ENCODE assay signal across 11 cellular contexts in genomic region chr19:44796701-44797115, GRCh38. TPM values are rescaled to one million over a fixed set of nuclear protein-coding genes. Genes with fewer than 3 reads are reported as not detected.
DNase-seq lines count a peak whose midpoint lies in the region; ATAC-seq and TF ChIP-seq lines count a peak whose summit lies in the region.
"Had no signal": no experiment of that assay in that cellular context is flagged by ENCODE, and none has a peak within 500 bp of the region (broad histone marks: within the 10 kb centered on the region; RNA-seq: fewer than 3 reads in every experiment).

No MANE protein-coding gene starts in this region.

- ATAC-seq in naive thymus-derived CD8-positive, alpha-beta T cell: peak in 1 of 2 donors; percentile 49

- no peaks in the 10 kb centered on the region for H3K36me3 Mint-ChIP-seq in dendritic cell treated with granulocyte-macrophage colony-stimulating factor and Interleukin-4, amounts not matched to agents 40 ng/mL and 50 ng/mL, for 4 days (ENCODE audit: low read depth)
- H3K36me3 Mint-ChIP-seq in naive thymus-derived CD8-positive, alpha-beta T cell: no peaks in the 10 kb centered on the region

- DNase-seq in Daoy (ENCODE audit: low read depth) (peak; percentile 41), NCI-H2196 treated with DMSO at 0.1 percent for 48 hours (lab: John Stamatoyannopoulos, UW; ENCODE audit: unreplicated experiment) (peak; percentile 79), T-helper 9 cell (no peak), NCI-H82 treated with DMSO at 0.1 percent for 48 hours (lab: John Stamatoyannopoulos, UW; ENCODE audit: unreplicated experiment) (no peak), GM13977 (ENCODE audit: low spot score) (no peak), foreskin melanocyte (no peak)
- DNase-seq in naive thymus-derived CD8-positive, alpha-beta T cell: peak in 1 of 10 donors; percentile 16
- DNase-seq: effector CD8-positive, alpha-beta T cell; testis had no signal

- peaks cover 9% of the 10 kb centered on the region for H3K4me1 Mint-ChIP-seq in dendritic cell treated with granulocyte-macrophage colony-stimulating factor and Interleukin-4, amounts not matched to agents 40 ng/mL and 50 ng/mL, for 4 days (ENCODE audit: low read depth)
- H3K4me1 Mint-ChIP-seq in naive thymus-derived CD8-positive, alpha-beta T cell: peaks cover 9 to 35% (median 21%) of the 10 kb centered on the region in 4 donors

- peak overlapping the region; percentile 13 for H3K27ac Mint-ChIP-seq in dendritic cell treated with granulocyte-macrophage colony-stimulating factor and Interleukin-4, amounts not matched to agents 40 ng/mL and 50 ng/mL, for 4 days
- H3K27ac Mint-ChIP-seq in naive thymus-derived CD8-positive, alpha-beta T cell: peak overlapping the region in 9 of 10 donors; percentile 12 to 84 (median 58)

- no peak for TF ChIP-seq CTCF in GM13977 (IDR thresholded peaks at IDR 0.05; ENCODE audit: extremely low read depth, insufficient read depth, missing control alignments)

- H3K4me3 Mint-ChIP-seq in dendritic cell treated with granulocyte-macrophage colony-stimulating factor and Interleukin-4, amounts not matched to agents 40 ng/mL and 50 ng/mL, for 4 days: no peak overlapping the region
- H3K4me3 Mint-ChIP-seq in naive thymus-derived CD8-positive, alpha-beta T cell: peak overlapping the region; percentile 16 to 76 (median 54)

- H3K27me3 Mint-ChIP-seq in dendritic cell treated with granulocyte-macrophage colony-stimulating factor and Interleukin-4, amounts not matched to agents 40 ng/mL and 50 ng/mL, for 4 days: peaks cover 11% of the 10 kb centered on the region
- no peaks in the 10 kb centered on the region for H3K27me3 Mint-ChIP-seq in naive thymus-derived CD8-positive, alpha-beta T cell

- H3K9me3 Mint-ChIP-seq in dendritic cell treated with granulocyte-macrophage colony-stimulating factor and Interleukin-4, amounts not matched to agents 40 ng/mL and 50 ng/mL, for 4 days: no peaks in the 10 kb centered on the region
- H3K9me3 Mint-ChIP-seq in naive thymus-derived CD8-positive, alpha-beta T cell: no peaks in the 10 kb centered on the region

- intact Hi-C loops in dendritic cell treated with granulocyte-macrophage colony-stimulating factor and Interleukin-4, amounts not matched to agents 40 ng/mL and 50 ng/mL, for 4 days (cut with micrococcal nuclease): no loop called here

- POLR2A ChIA-PET in naive thymus-derived CD8-positive, alpha-beta T cell (lab: Charles Lee): interaction anchor here (0.7 kb wide), 1 partner anchor 12 kb away, joined by 4 read pairs; the partner anchor contains the start of gene BCAM

- in situ Hi-C loops in GM13977 (cut with MboI; ENCODE audit: low pct_unique_long_range_greater_than_20kb, low sequenced_read_pairs, unreplicated experiment): no loop called here

RNA-seq across cellular contexts. Expression of gene BCAM, which starts 12.2 kb away (rescaled TPM):
- 4.6 and 13.4 TPM in 2 replicates for total RNA-seq in Daoy (2014; rRNA removed; shearing (Covaris generic))
- total RNA-seq in naive thymus-derived CD8-positive, alpha-beta T cell: not detected
- not detected for polyA plus RNA-seq in naive thymus-derived CD8-positive, alpha-beta T cell

RNA-seq across cellular contexts. Expression of gene CBLC, which starts 19.0 kb away (rescaled TPM):
- not detected in 2 replicates for total RNA-seq in Daoy (2014; rRNA removed; shearing (Covaris generic))
- total RNA-seq in naive thymus-derived CD8-positive, alpha-beta T cell: not detected
- under 1 TPM in 1 of 3 donors, not detected in 2; 0.14 TPM for polyA plus RNA-seq in naive thymus-derived CD8-positive, alpha-beta T cell
- total RNA-seq: posterior vena cava had no signal

RNA-seq across cellular contexts. Expression of gene BCL3, which starts 48.2 kb away (rescaled TPM):
- total RNA-seq in Daoy (2014; rRNA removed; shearing (Covaris generic)): 7.6 and 9.3 TPM in 2 replicates
- total RNA-seq in naive thymus-derived CD8-positive, alpha-beta T cell: 1 to 10 TPM; 5.9 to 7.7 TPM
- polyA plus RNA-seq in naive thymus-derived CD8-positive, alpha-beta T cell: 1 to 10 TPM; 3.2 to 6.2 (median 3.5) TPM

RNA-seq across cellular contexts. Expression of gene NECTIN2, which starts 49.4 kb away (rescaled TPM):
- total RNA-seq in Daoy (2014; rRNA removed; shearing (Covaris generic)): 66.4 and 73.7 TPM in 2 replicates
- under 1 TPM; 0.42 to 0.93 TPM for total RNA-seq in naive thymus-derived CD8-positive, alpha-beta T cell
- under 1 TPM in 1 of 3 donors, not detected in 2; 0.47 TPM for polyA plus RNA-seq in naive thymus-derived CD8-positive, alpha-beta T cell

Comparison
In these comparisons a context has a peak if more than half of its experiments do, and no peak if none do; other contexts are left out.
1. DNase-seq: peak in Daoy (single experiment) and NCI-H2196 treated with DMSO at 0.1 percent for 48 hours (single experiment); none in T-helper 9 cell (single experiment), NCI-H82 treated with DMSO at 0.1 percent for 48 hours (single experiment), GM13977 (single experiment) and foreskin melanocyte (single experiment).